1 cellular context compared by ENCODE assay signal in genomic region chr1:62288669-62289068, GRCh38.
TF ChIP-seq lines count a peak whose summit lies in the region.

No MANE protein-coding gene starts in this region.

TF ChIP-seq in K562, 482 proteins besides CTCF, POLR2A, EP300 and RAD21 (continued from another document):
- TF ChIP-seq ETS1 (conservative IDR thresholded peaks at IDR 0.05; ENCODE audit: control insufficient read depth, low read depth, low read length) (no peak), RCOR1 (IDR thresholded peaks at IDR 0.05; ENCODE audit: borderline replicate concordance in 1 of 2, low read depth in 2 of 2, low read length in 2 of 2) (no peak)
